ENCODE assay signal across 11 cellular contexts in genomic region chr11:122180435-122180834, GRCh38.
DNase-seq lines count a peak whose midpoint lies in the region; TF ChIP-seq lines count a peak whose summit lies in the region.
"Had no signal": no experiment of that assay in that cellular context is flagged by ENCODE, and none has a peak within 500 bp of the region (broad histone marks: within the 10 kb centered on the region; RNA-seq: fewer than 3 reads in every experiment).

No MANE protein-coding gene starts in this region.

- peak overlapping the region; percentile 90 for H3K27ac Mint-ChIP-seq in MCF 10A (ENCODE audit: low read depth, unreplicated experiment)
- H3K27ac Mint-ChIP-seq: activated CD4-positive, alpha-beta memory T cell treated with anti-CD3 and anti-CD28 coated beads, Interleukin-2, amount 10 ng/mL, durations not matched to agents 7 days and 5 days had no signal

- H3K9me3 ChIP-seq in breast epithelium (peaks cover 0 to 4% of the 10 kb centered on the region in 2 donors), vagina (no peaks in the 10 kb centered on the region)

- H3K4me3 ChIP-seq in breast epithelium: no peak overlapping the region
- H3K4me3 ChIP-seq in brain microvascular endothelial cell (ENCODE audit: low read depth, low read length): peak overlapping the region; percentile 74
- no peak overlapping the region for H3K4me3 ChIP-seq in vagina

- TF ChIP-seq CTCF in MCF 10A (IDR thresholded peaks at IDR 0.05; ENCODE audit: unreplicated experiment) (no peak), breast epithelium (IDR thresholded peaks at IDR 0.05) (no peak), brain microvascular endothelial cell (IDR thresholded peaks at IDR 0.05; ENCODE audit: low read depth, low read length, missing control alignments) (no peak), vagina (IDR thresholded peaks at IDR 0.05) (no peak)

- no peaks in the 10 kb centered on the region for H3K27me3 ChIP-seq in breast epithelium
- H3K27me3 ChIP-seq in brain microvascular endothelial cell (replicated peaks): no peaks in the 10 kb centered on the region
- H3K27me3 ChIP-seq in vagina: no peaks in the 10 kb centered on the region

- TF ChIP-seq POLR2A in breast epithelium (IDR thresholded peaks at IDR 0.05) (no peak), vagina (IDR thresholded peaks at IDR 0.05) (no peak)

- H3K36me3 Mint-ChIP-seq in MCF 10A (ENCODE audit: insufficient read depth, unreplicated experiment): peaks cover 39% of the 10 kb centered on the region

- peak overlapping the region; percentile 67 for H3K4me3 Mint-ChIP-seq in MCF 10A (ENCODE audit: unreplicated experiment)
- H3K4me3 Mint-ChIP-seq: activated CD4-positive, alpha-beta memory T cell treated with anti-CD3 and anti-CD28 coated beads, Interleukin-2, amount 10 ng/mL, durations not matched to agents 7 days and 5 days had no signal

- no TSS peak for BruUV-seq in MCF 10A (replicated peaks; lab: Mats Ljungman, UMichigan)

- H3K27me3 Mint-ChIP-seq in MCF 10A (ENCODE audit: insufficient read depth, unreplicated experiment): no peaks in the 10 kb centered on the region
- H3K27me3 Mint-ChIP-seq: activated CD4-positive, alpha-beta memory T cell treated with anti-CD3 and anti-CD28 coated beads, Interleukin-2, amount 10 ng/mL, durations not matched to agents 7 days and 5 days had no signal

- POLR2A ChIA-PET in MCF 10A (lab: Yijun Ruan, JAX): interaction anchor here (0.6 to 4.7 kb wide), 23 partner anchors 9 to 525 kb away, joined by 3 to 69 read pairs (median 8); no protein-coding TSS in a partner anchor

- H3K9me3 Mint-ChIP-seq in MCF 10A (ENCODE audit: unreplicated experiment): peaks cover 33% of the 10 kb centered on the region
- H3K9me3 Mint-ChIP-seq: activated CD4-positive, alpha-beta memory T cell treated with anti-CD3 and anti-CD28 coated beads, Interleukin-2, amount 10 ng/mL, durations not matched to agents 7 days and 5 days had no signal

- peaks cover 61% of the 10 kb centered on the region for H3K4me1 Mint-ChIP-seq in MCF 10A (ENCODE audit: insufficient read depth, unreplicated experiment)
- H3K4me1 Mint-ChIP-seq: activated CD4-positive, alpha-beta memory T cell treated with anti-CD3 and anti-CD28 coated beads, Interleukin-2, amount 10 ng/mL, durations not matched to agents 7 days and 5 days had no signal

- H3K27ac ChIP-seq in breast epithelium: peak overlapping the region in 1 of 2 donors; percentile 46
- peak overlapping the region; percentile 92 for H3K27ac ChIP-seq in brain microvascular endothelial cell
- H3K27ac ChIP-seq in vagina: peak overlapping the region; percentile 74
- H3K27ac ChIP-seq: 22Rv1 had no signal

- H3K4me1 ChIP-seq in breast epithelium: no peaks in the 10 kb centered on the region
- H3K4me1 ChIP-seq in vagina: peaks cover 18% of the 10 kb centered on the region

- intact Hi-C loops in MCF 10A (cut with micrococcal nuclease) (loop anchor here (1.0 to 2.0 kb wide), 3 partner anchors 14 to 22 kb away; no protein-coding TSS in a partner anchor), breast epithelium (cut with DNase I; ENCODE audit: low total_unique reads) (no loop called here), vagina (cut with DNase I) (no loop called here)

- in situ Hi-C loops in brain microvascular endothelial cell (cut with HindIII; ENCODE audit: low pct_ligation_motif_present, low sequenced_read_pairs): no loop called here

- CTCF ChIA-PET in MCF 10A (lab: Yijun Ruan, JAX): interaction anchor here (0.5 to 0.7 kb wide), 5 partner anchors 8 to 196 kb away, joined by 3 to 4 read pairs (median 4); no protein-coding TSS in a partner anchor

- H3K36me3 ChIP-seq in breast epithelium (no peaks in the 10 kb centered on the region), brain microvascular endothelial cell (replicated peaks) (peaks cover 47% of the 10 kb centered on the region), vagina (no peaks in the 10 kb centered on the region)

- DNase-seq in MCF 10A (ENCODE audit: unreplicated experiment) (peak; percentile 95), breast epithelium (ENCODE audit: low spot score in 2 of 2) (no peak), brain microvascular endothelial cell (peak; percentile 96), iris pigment epithelial cell (ENCODE audit: low read depth) (peak; percentile 96), vagina (ENCODE audit: extremely low spot score in 2 of 2) (no peak), KG1 (lab: John Stamatoyannopoulos, UW) (no peak), NCI-H1048 (lab: John Stamatoyannopoulos, UW) (no peak)
- DNase-seq in activated naive CD4-positive, alpha-beta T cell treated with anti-CD3 and anti-CD28 coated beads, Interleukin-2, amount 50 U/mL, for 16 hours: no peak
- DNase-seq: activated CD4-positive, alpha-beta memory T cell treated with anti-CD3 and anti-CD28 coated beads, Interleukin-2, amount 10 ng/mL, durations not matched to agents 7 days and 5 days; stimulated activated CD4-positive, alpha-beta T cell treated with anti-CD3 and anti-CD28 coated beads, Interleukin-4, amount 100 ng/mL, for 24 hours had no signal

Comparison
In these comparisons a context has a peak if more than half of its experiments do, and no peak if none do; other contexts are left out.
1. DNase-seq: peak in MCF 10A (single experiment), brain microvascular endothelial cell (single experiment) and iris pigment epithelial cell (single experiment); none in breast epithelium (0 of 2), vagina (0 of 2), KG1 (single experiment), NCI-H1048 (single experiment) and activated naive CD4-positive, alpha-beta T cell treated with anti-CD3 and anti-CD28 coated beads, Interleukin-2, amount 50 U/mL, for 16 hours (single experiment).